14 cellular contexts compared by ENCODE assay signal in the genomic region with DNA sequence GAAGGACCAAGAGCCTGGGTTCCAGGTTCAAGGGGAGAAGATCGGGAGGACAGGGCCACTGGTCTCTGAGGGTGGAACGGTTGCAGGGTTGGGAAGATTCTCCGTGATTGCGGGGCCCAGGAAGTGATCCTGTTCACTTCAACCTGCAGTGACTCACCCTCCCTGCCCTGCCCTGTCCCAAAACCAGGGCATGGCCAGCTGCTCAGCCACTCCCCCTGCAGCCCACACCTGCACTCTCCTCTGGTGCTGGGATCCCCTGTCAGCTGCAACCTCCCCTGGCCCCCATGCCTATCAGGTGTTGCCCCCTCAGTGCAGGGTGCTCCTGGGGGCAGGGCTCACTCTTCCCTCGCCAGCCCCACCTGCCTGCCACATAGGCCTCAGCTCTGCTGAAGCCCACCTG. TPM values are rescaled to one million over a fixed set of nuclear protein-coding genes. Genes with fewer than 3 reads are reported as not detected.
DNase-seq lines count a peak whose midpoint lies in the region; ATAC-seq, FAIRE-seq and TF ChIP-seq lines count a peak whose summit lies in the region.
"Had no signal": no experiment of that assay in that cellular context is flagged by ENCODE, and none has a peak within 500 bp of the region (broad histone marks: within the 10 kb centered on the region; RNA-seq: fewer than 3 reads in every experiment).

No MANE protein-coding gene starts in this region.

- H3K27me3 ChIP-seq in RWPE2 (ENCODE audit: insufficient read depth, poor library complexity, severe bottlenecking) (no peaks in the 10 kb centered on the region), iPS-15b (ENCODE audit: control insufficient read depth, insufficient read depth, low read length) (peaks cover 6% of the 10 kb centered on the region)

- no peak for ATAC-seq in activated naive CD8-positive, alpha-beta T cell treated with anti-CD3 and anti-CD28 coated beads, Interleukin-2, amount 50 U/mL, for 24 hours
- ATAC-seq in RWPE2 (ENCODE audit: low read depth) = peak; percentile 57
- no peak for ATAC-seq in stimulated activated naive B cell treated with anti-CD40 and anti-IgM and Interleukin-4, amounts not matched to agents 10 μg/mL and 1 μg/mL and 100 μg/mL, for 72 hours (replicated peaks)
- ATAC-seq in HG03565 (IDR thresholded peaks at IDR 0.05; ENCODE audit: unreplicated experiment) = no peak
- ATAC-seq: gastroesophageal sphincter had no signal

- TF ChIP-seq CTCF in RWPE2 (IDR thresholded peaks at IDR 0.05; ENCODE audit: poor library complexity, severe bottlenecking) = peak; percentile 15

- TF ChIP-seq POLR2A in GM12891 (IDR thresholded peaks at IDR 0.05; ENCODE audit: low read depth, low read length) = no peak

- peaks cover 2% of the 10 kb centered on the region for H3K36me3 Mint-ChIP-seq in activated naive CD8-positive, alpha-beta T cell
- no peaks in the 10 kb centered on the region for H3K36me3 Mint-ChIP-seq in activated naive CD8-positive, alpha-beta T cell treated with anti-CD3 and anti-CD28 coated beads, Interleukin-2, amount 50 U/mL, for 24 hours (ENCODE audit: low read depth)
- H3K36me3 Mint-ChIP-seq in stimulated activated naive B cell treated with anti-CD40 and anti-IgM and Interleukin-4, amounts not matched to agents 10 μg/mL and 1 μg/mL and 100 μg/mL, for 72 hours = peaks cover 0 to 2% of the 10 kb centered on the region in 2 donors

- peaks cover 7% of the 10 kb centered on the region for H3K4me1 ChIP-seq in RWPE2 (ENCODE audit: insufficient read depth, poor library complexity, severe bottlenecking)
- H3K4me1 ChIP-seq in iPS-15b (ENCODE audit: control insufficient read depth, insufficient read depth, low read length) = peaks cover 29% of the 10 kb centered on the region

- peaks cover 17% of the 10 kb centered on the region for H3K4me1 Mint-ChIP-seq in activated naive CD8-positive, alpha-beta T cell (ENCODE audit: low read depth)
- peaks cover 4% of the 10 kb centered on the region for H3K4me1 Mint-ChIP-seq in activated naive CD8-positive, alpha-beta T cell treated with anti-CD3 and anti-CD28 coated beads, Interleukin-2, amount 50 U/mL, for 24 hours
- peaks cover 13 to 37% of the 10 kb centered on the region in 2 donors for H3K4me1 Mint-ChIP-seq in stimulated activated naive B cell treated with anti-CD40 and anti-IgM and Interleukin-4, amounts not matched to agents 10 μg/mL and 1 μg/mL and 100 μg/mL, for 72 hours

- no peak for DNase-seq in activated naive CD8-positive, alpha-beta T cell treated with anti-CD3 and anti-CD28 coated beads, Interleukin-2, amount 50 U/mL, for 24 hours
- DNase-seq in RWPE2 (ENCODE audit: low spot score) (no peak), GM12891 (ENCODE audit: insufficient read length, low spot score) (no peak)
- DNase-seq in stimulated activated naive B cell treated with anti-CD40 and anti-IgM and Interleukin-4, amounts not matched to agents 10 μg/mL and 1 μg/mL and 100 μg/mL, for 72 hours = no peak
- no peak for DNase-seq in stimulated activated CD4-positive, alpha-beta T cell treated with anti-CD3 and anti-CD28 coated beads, Interleukin-12 subunit alpha, Interleukin-12 subunit beta, amount 100 ng/mL, for 4 hours
- DNase-seq: activated CD4-positive, alpha-beta T cell treated with anti-CD3 and anti-CD28 coated beads for 4 hours; activated naive CD4-positive, alpha-beta T cell; GF-D8; left ventricle myocardium superior; stimulated activated CD4-positive, alpha-beta T cell treated with anti-CD3 and anti-CD28 coated beads, Interleukin-2, amount 100 ng/mL, for 24 hours had no signal

- H3K27ac ChIP-seq in RWPE2 (ENCODE audit: poor library complexity, severe bottlenecking) = no peak overlapping the region

- no peaks in the 10 kb centered on the region for H3K9me3 Mint-ChIP-seq in activated naive CD8-positive, alpha-beta T cell (ENCODE audit: low read depth)
- H3K9me3 Mint-ChIP-seq in activated naive CD8-positive, alpha-beta T cell treated with anti-CD3 and anti-CD28 coated beads, Interleukin-2, amount 50 U/mL, for 24 hours = no peaks in the 10 kb centered on the region
- H3K9me3 Mint-ChIP-seq in stimulated activated naive B cell treated with anti-CD40 and anti-IgM and Interleukin-4, amounts not matched to agents 10 μg/mL and 1 μg/mL and 100 μg/mL, for 72 hours = no peaks in the 10 kb centered on the region

- H3K9ac ChIP-seq in iPS-15b (ENCODE audit: low read depth, low read length) = no peak overlapping the region

- no peak overlapping the region for H3K27ac Mint-ChIP-seq in activated naive CD8-positive, alpha-beta T cell
- no peak overlapping the region for H3K27ac Mint-ChIP-seq in activated naive CD8-positive, alpha-beta T cell treated with anti-CD3 and anti-CD28 coated beads, Interleukin-2, amount 50 U/mL, for 24 hours
- H3K27ac Mint-ChIP-seq in stimulated activated naive B cell treated with anti-CD40 and anti-IgM and Interleukin-4, amounts not matched to agents 10 μg/mL and 1 μg/mL and 100 μg/mL, for 72 hours = no peak overlapping the region

- H3K9me3 ChIP-seq in RWPE2 (ENCODE audit: severe bottlenecking) = no peaks in the 10 kb centered on the region
- no peaks in the 10 kb centered on the region for H3K9me3 ChIP-seq in iPS-15b (ENCODE audit: control insufficient read depth, insufficient read depth, low read length)
- H3K9me3 ChIP-seq: gastroesophageal sphincter had no signal

- H3K36me3 ChIP-seq in RWPE2 (ENCODE audit: low read depth) = no peaks in the 10 kb centered on the region
- no peaks in the 10 kb centered on the region for H3K36me3 ChIP-seq in iPS-15b (ENCODE audit: control insufficient read depth, insufficient read depth, low read length)
- H3K36me3 ChIP-seq: gastroesophageal sphincter had no signal

- peaks cover 14% of the 10 kb centered on the region for H3K27me3 Mint-ChIP-seq in activated naive CD8-positive, alpha-beta T cell
- H3K27me3 Mint-ChIP-seq in activated naive CD8-positive, alpha-beta T cell treated with anti-CD3 and anti-CD28 coated beads, Interleukin-2, amount 50 U/mL, for 24 hours = peaks cover 44% of the 10 kb centered on the region
- peaks cover 69 to 73% of the 10 kb centered on the region in 2 donors for H3K27me3 Mint-ChIP-seq in stimulated activated naive B cell treated with anti-CD40 and anti-IgM and Interleukin-4, amounts not matched to agents 10 μg/mL and 1 μg/mL and 100 μg/mL, for 72 hours

- H3K4me3 Mint-ChIP-seq in activated naive CD8-positive, alpha-beta T cell = peak overlapping the region; percentile 52
- no peak overlapping the region for H3K4me3 Mint-ChIP-seq in activated naive CD8-positive, alpha-beta T cell treated with anti-CD3 and anti-CD28 coated beads, Interleukin-2, amount 50 U/mL, for 24 hours
- peak overlapping the region; percentile 30 to 48 for H3K4me3 Mint-ChIP-seq in stimulated activated naive B cell treated with anti-CD40 and anti-IgM and Interleukin-4, amounts not matched to agents 10 μg/mL and 1 μg/mL and 100 μg/mL, for 72 hours

- no peak for FAIRE-seq in GM12891 (lab: Jason Lieb, UNC)

- no peak overlapping the region for H3K4me3 ChIP-seq in RWPE2 (ENCODE audit: severe bottlenecking)
- H3K4me3 ChIP-seq in iPS-15b (ENCODE audit: low read depth, low read length) = peak overlapping the region; percentile 46

TF ChIP-seq in GM12891, 5 proteins besides CTCF, POLR2A, EP300 and RAD21:
- TF ChIP-seq SPI1 (IDR thresholded peaks at IDR 0.05; ENCODE audit: low read depth, low read length) (no peak), POLR2AphosphoS5 (IDR thresholded peaks at IDR 0.05; ENCODE audit: low read depth, low read length) (no peak), PAX5 (IDR thresholded peaks at IDR 0.05; ENCODE audit: insufficient read depth, low read length, severe bottlenecking) (no peak), TAF1 (IDR thresholded peaks at IDR 0.05; ENCODE audit: low read depth, low read length) (no peak), POU2F2 (IDR thresholded peaks at IDR 0.05; ENCODE audit: low read depth, low read length) (no peak)

RNA-seq across cellular contexts. Expression of gene RUNDC3A, which starts 1.1 kb away (rescaled TPM):
- polyA plus RNA-seq in GM12891 (2012; ENCODE audit: low read depth, missing spikeins) = 0.15 TPM

RNA-seq across cellular contexts. Expression of gene SLC25A39, which starts 15.2 kb away (rescaled TPM):
- polyA plus RNA-seq in GM12891 (2012; ENCODE audit: low read depth, missing spikeins) = 111 TPM

RNA-seq across cellular contexts. Expression of gene GRN, which starts 35.6 kb away (rescaled TPM):
- polyA plus RNA-seq in GM12891 (2012; ENCODE audit: low read depth, missing spikeins) = 208 TPM

RNA-seq across cellular contexts. Expression of gene SLC4A1, which starts 41.5 kb away (rescaled TPM):
- 0.03 TPM for polyA plus RNA-seq in GM12891 (2012; ENCODE audit: low read depth, missing spikeins)

RNA-seq across cellular contexts. Expression of gene FAM171A2, which starts 54.2 kb away (rescaled TPM):
- polyA plus RNA-seq in GM12891 (2012; ENCODE audit: low read depth, missing spikeins) = 0.98 TPM
